In genomic region chr19:47253016-47253415, GRCh38 we compare ENCODE assay signal across 12 cellular contexts. TPM values are rescaled to one million over a fixed set of nuclear protein-coding genes. Genes with fewer than 3 reads are reported as not detected.
DNase-seq lines count a peak whose midpoint lies in the region; ATAC-seq, FAIRE-seq and TF ChIP-seq lines count a peak whose summit lies in the region.
"Not testable (repeated sequence)": the region's sequence is repeated elsewhere in the genome, so short reads cannot be mapped to it uniquely, and the experiment has no call there.
"Had no signal": no experiment of that assay in that cellular context is flagged by ENCODE, and none has a peak within 500 bp of the region (broad histone marks: within the 10 kb centered on the region; RNA-seq: fewer than 3 reads in every experiment).

No MANE protein-coding gene starts in this region.

- H4K20me1 ChIP-seq in PC-9 (ENCODE audit: insufficient read depth); K562 (replicated peaks; ENCODE audit: control insufficient read depth, insufficient read depth, low read length): not testable (repeated sequence)

- H2AK5ac ChIP-seq in mesenchymal stem cell (ENCODE audit: low read length, severe bottlenecking): peak overlapping the region; percentile 99

- H2AFZ ChIP-seq in ACC112 (ENCODE audit: low read length, unreplicated experiment); PC-9; K562 (ENCODE audit: low read depth, low read length); mesenchymal stem cell (ENCODE audit: low read depth, low read length): not testable (repeated sequence)

- H3K23ac ChIP-seq in mesenchymal stem cell (ENCODE audit: low read length in 2 of 2): not testable (repeated sequence)

- H3K18ac ChIP-seq in mesenchymal stem cell (ENCODE audit: low read depth in 1 of 2, low read length in 2 of 2): not testable (repeated sequence)

- not testable (repeated sequence) for ATAC-seq in K562

- not testable (repeated sequence) for H3K4me3 ChIP-seq in ACC112 (ENCODE audit: low read depth, low read length); PC-9; K562; mesenchymal stem cell (ENCODE audit: insufficient read depth in 1 of 2, low read depth in 1 of 2, low read length in 2 of 2); skeletal muscle satellite cell (ENCODE audit: low read length)

- not testable (repeated sequence) for H2BK120ac ChIP-seq in mesenchymal stem cell (ENCODE audit: low read depth, low read length)

- not testable (repeated sequence) for H3K9me2 ChIP-seq in PC-9 (ENCODE audit: insufficient read depth)

- not testable (repeated sequence) for H3K79me2 ChIP-seq in ACC112 (ENCODE audit: control insufficient read depth, insufficient read depth, low read length, unreplicated experiment)
- H3K79me2 ChIP-seq in PC-9 (ENCODE audit: low read depth) (peaks cover 17% of the 10 kb centered on the region), K562 (ENCODE audit: control insufficient read depth, insufficient read depth, low read length) (peaks cover 14% of the 10 kb centered on the region)

- intact Hi-C loops in PC-9 (cut with micrococcal nuclease; ENCODE audit: unreplicated experiment): loop anchor here (1.0 kb wide), 1 partner anchor 26 kb away; no protein-coding TSS in a partner anchor
- intact Hi-C loops in K562 (cut with micrococcal nuclease): not testable (repeated sequence)

- not testable (repeated sequence) for H3K79me1 ChIP-seq in mesenchymal stem cell (replicated peaks; ENCODE audit: low read length, poor library complexity, severe bottlenecking)

- not testable (repeated sequence) for H2BK15ac ChIP-seq in mesenchymal stem cell (ENCODE audit: low read depth, poor library complexity, severe bottlenecking)

- peak overlapping the region; percentile 88 for H2BK5ac ChIP-seq in mesenchymal stem cell (ENCODE audit: low read depth, low read length, poor library complexity, severe bottlenecking)

- not testable (repeated sequence) for H4K8ac ChIP-seq in mesenchymal stem cell (ENCODE audit: low read length)

- POLR2A ChIA-PET in PC-9 (lab: Charles Lee; ENCODE audit: unreplicated experiment) (interaction anchor here (0.6 to 0.7 kb wide), 2 partner anchors 20 to 104 kb away, joined by 3 read pairs; no protein-coding TSS in a partner anchor), K562 (lab: Yijun Ruan, JAX) (interaction anchor here (0.6 to 1.2 kb wide), 5 partner anchors 9 to 205 kb away, joined by 4 to 8 read pairs (median 5); partner anchors contain the start of gene INAFM1)

- H3K27ac ChIP-seq in ACC112 (ENCODE audit: low read depth, low read length): peak overlapping the region; percentile 3; the same call in 1 of the 2 replicates
- H3K27ac ChIP-seq in PC-9: peak overlapping the region; percentile 97
- H3K27ac ChIP-seq in K562 (ENCODE audit: extremely low read depth, low read depth, low read length): not testable (repeated sequence)
- peak overlapping the region; percentile 73 for H3K27ac ChIP-seq in epithelial cell of prostate
- peak overlapping the region; percentile 98 for H3K27ac ChIP-seq in mesenchymal stem cell (ENCODE audit: low read length, poor library complexity, severe bottlenecking)

- H3K9ac ChIP-seq in K562 (ENCODE audit: insufficient read depth in 1 of 2, low read depth in 2 of 2, low read length in 2 of 2) (peak overlapping the region in 1 of 2 experiments; percentile 24; a peak in 1 of 4 replicates), mesenchymal stem cell (ENCODE audit: low read length) (peak overlapping the region; percentile 49)
- H3K9ac ChIP-seq in skeletal muscle satellite cell (ENCODE audit: low read depth, low read length): not testable (repeated sequence)

- H3K9me1 ChIP-seq in K562 (ENCODE audit: control insufficient read depth, insufficient read depth, low read length): not testable (repeated sequence)

- peaks cover 32% of the 10 kb centered on the region for H3K4me1 Mint-ChIP-seq in HFFc6 (ENCODE audit: low read depth)
- peaks cover 28% of the 10 kb centered on the region for H3K4me1 Mint-ChIP-seq in osteocyte (ENCODE audit: unreplicated experiment)

- peak overlapping the region; percentile 60; the same call in 1 of the 2 replicates for H3K4me3 Mint-ChIP-seq in HFFc6
- H3K4me3 Mint-ChIP-seq in osteocyte (ENCODE audit: unreplicated experiment): not testable (repeated sequence)

- not testable (repeated sequence) for H3K4me1 ChIP-seq in ACC112 (ENCODE audit: control insufficient read depth, insufficient read depth, low read length, unreplicated experiment)
- H3K4me1 ChIP-seq in PC-9 (replicated peaks; ENCODE audit: insufficient read depth) (peaks cover 39% of the 10 kb centered on the region), K562 (replicated peaks in 1 of 2; ENCODE audit: control insufficient read depth in 2 of 2, insufficient read depth in 2 of 2, low read length in 2 of 2) (peaks cover 5 to 25% of the 10 kb centered on the region in 2 experiments; a peak in 4 of 5 replicates), mesenchymal stem cell (ENCODE audit: control insufficient read depth, insufficient read depth, low read depth, low read length) (peaks cover 23% of the 10 kb centered on the region), skeletal muscle satellite cell (ENCODE audit: control insufficient read depth, insufficient read depth, low read length) (peaks cover 16% of the 10 kb centered on the region)

- in situ Hi-C loops in K562 (cut with MboI): not testable (repeated sequence)

- H3K27me3 Mint-ChIP-seq in HFFc6 (ENCODE audit: insufficient read depth); osteocyte (ENCODE audit: unreplicated experiment): not testable (repeated sequence)

- CTCF ChIA-PET in PC-9 (lab: Charles Lee): interaction anchor here (0.6 to 1.1 kb wide), 4 partner anchors 9 to 488 kb away, joined by 3 to 18 read pairs (median 8); no protein-coding TSS in a partner anchor
- CTCF ChIA-PET in K562 (lab: Yijun Ruan, JAX; ENCODE audit: low intra/inter-chr PET ratio): not testable (repeated sequence)

- H3K36me3 Mint-ChIP-seq in HFFc6 (ENCODE audit: low read depth); osteocyte (ENCODE audit: unreplicated experiment): not testable (repeated sequence)

- not testable (repeated sequence) for H3K14ac ChIP-seq in mesenchymal stem cell (ENCODE audit: low read length in 2 of 2)

- not testable (repeated sequence) for TF ChIP-seq CTCF in HFFc6 (IDR thresholded peaks at IDR 0.05); PC-9 (conservative IDR thresholded peaks at IDR 0.05); K562 (IDR thresholded peaks at IDR 0.05 in 2 of 3, conservative IDR thresholded peaks at IDR 0.05 in 1 of 3; ENCODE audit: insufficient read depth in 2 of 3, low read depth in 1 of 3, low read length in 3 of 3); osteocyte (IDR thresholded peaks at IDR 0.05)

- DNase-seq in HFFc6; PC-9; K562 (ENCODE audit: extremely low read depth in 1 of 4, low spot score in 3 of 4); epithelial cell of prostate (ENCODE audit: low read depth, low spot score); mesenchymal stem cell; osteocyte (ENCODE audit: extremely low spot score, unreplicated experiment): not testable (repeated sequence)

- H4K91ac ChIP-seq in mesenchymal stem cell (ENCODE audit: low read length): not testable (repeated sequence)

- TF ChIP-seq RAD21 in K562 (CRISPR knock-in tag; conservative IDR thresholded peaks at IDR 0.05 in 1 of 2, IDR thresholded peaks at IDR 0.05 in 1 of 2): not testable (repeated sequence)

- not testable (repeated sequence) for TF ChIP-seq EP300 in K562 (IDR thresholded peaks at IDR 0.05; ENCODE audit: low read length)

- TF ChIP-seq POLR2A in K562 (conservative IDR thresholded peaks at IDR 0.05): not testable (repeated sequence)

- H2BK12ac ChIP-seq in mesenchymal stem cell (ENCODE audit: low read length in 2 of 2): not testable (repeated sequence)

- peaks cover 57% of the 10 kb centered on the region for H3F3A ChIP-seq in PC-9 (ENCODE audit: insufficient read depth, low read depth)

- BruUV-seq in PC-9 (replicated peaks; lab: Mats Ljungman, UMichigan); K562 (replicated peaks; lab: Mats Ljungman, UMichigan): not testable (repeated sequence)

- H3K4me2 ChIP-seq in PC-9 (peak overlapping the region; percentile 66), mesenchymal stem cell (ENCODE audit: low read length, poor library complexity, severe bottlenecking) (peak overlapping the region; percentile 33), skeletal muscle satellite cell (ENCODE audit: low read length) (peak overlapping the region; percentile 47)
- not testable (repeated sequence) for H3K4me2 ChIP-seq in K562 (ENCODE audit: insufficient read depth, low read length)

- not testable (repeated sequence) for H3K9me3 Mint-ChIP-seq in HFFc6; osteocyte (ENCODE audit: unreplicated experiment)

- WGBS in K562 (ENCODE audit: insufficient coverage, low coverage, missing lambda C conversion rate): 81% methylated on average over 8 of the region's 8 CpGs
- WGBS in mesenchymal stem cell: 82% methylated on average over 4 of the region's 8 CpGs

- not testable (repeated sequence) for H3K27me3 ChIP-seq in ACC112 (ENCODE audit: insufficient read depth, low read length); PC-9 (ENCODE audit: insufficient read depth, low read depth); K562 (ENCODE audit: control insufficient read depth in 2 of 2, insufficient read depth in 2 of 2, low read length in 2 of 2); mesenchymal stem cell (ENCODE audit: control insufficient read depth in 1 of 2, insufficient read depth in 1 of 2, low read length in 2 of 2); skeletal muscle satellite cell (ENCODE audit: control insufficient read depth, insufficient read depth, low read length)

- H3K27ac Mint-ChIP-seq in HFFc6 (peak overlapping the region; percentile 74), osteocyte (ENCODE audit: unreplicated experiment) (peak overlapping the region; percentile 17)

- H3K9me3 ChIP-seq in PC-9 (ENCODE audit: insufficient read depth, low read depth); K562 (replicated peaks; ENCODE audit: control insufficient read depth, insufficient read depth, low read depth, low read length); mesenchymal stem cell (ENCODE audit: control insufficient read depth, low read length); skeletal muscle satellite cell (replicated peaks; ENCODE audit: low read length): not testable (repeated sequence)

- not testable (repeated sequence) for H3K4ac ChIP-seq in mesenchymal stem cell (ENCODE audit: low read depth in 1 of 2, low read length in 2 of 2)

- H3K36me3 ChIP-seq in ACC112 (ENCODE audit: insufficient read depth, low read length); PC-9 (ENCODE audit: low read depth); K562 (ENCODE audit: control insufficient read depth, insufficient read depth, low read length); mesenchymal stem cell (ENCODE audit: control insufficient read depth in 1 of 2, insufficient read depth in 2 of 2, low read depth in 1 of 2, low read length in 2 of 2); skeletal muscle satellite cell (ENCODE audit: insufficient read depth, low read length): not testable (repeated sequence)

- not testable (repeated sequence) for FAIRE-seq in K562 (lab: Jason Lieb, UNC)

RNA-seq across cellular contexts. Expression of gene CCDC9, which starts 3.3 kb away (rescaled TPM):
- 10 to 100 TPM; 20.6 to 30.6 (median 23.8) TPM for total RNA-seq in HFFc6 (2021; fragmentation: NEBNext Ultra II Directional; extraction: Animal tissue kit (Norgen Biotek cat#: 25700))
- total RNA-seq in PC-9 (2021) (34.7 and 37.0 TPM in 2 replicates), K562 (2014; rRNA removed) (21.1 and 22.7 TPM in 2 replicates), K562 (2014; rRNA removed; fragmentation: Illumina TruSeq; extraction: Trizol) (5.5 and 6.5 TPM in 2 replicates), K562 (2015; rRNA removed; fragmentation: Illumina TruSeq; extraction: Trizol) (8.4 and 9.6 TPM in 2 replicates), K562 (2021) (29.3 and 38.6 TPM in 2 replicates), osteocyte (34.6 and 35.1 TPM in 2 replicates)
- 54.9 and 69.2 TPM in 2 replicates for total RNA-seq in K562 (2011; cell fraction: chromatin; rRNA removed; ENCODE audit: low replicate concordance)
- 24.3 and 34.5 TPM in 2 replicates for total RNA-seq in K562 (2011; cell fraction: nucleolus; rRNA removed)
- total RNA-seq in K562 (2011; cell fraction: nucleoplasm; rRNA removed): 42.7 and 46.5 TPM in 2 replicates
- polyA plus RNA-seq in K562 (2011; rRNA removed) (4.8 and 5.3 TPM in 2 replicates), K562 (2014; fragmentation: Illumina TruSeq; extraction: Trizol) (19.5 and 21.6 TPM in 2 replicates), K562 (2014; fragmentation: Nextera tagmentation; extraction: Ambion mirVana) (under 1 TPM; 0.23 to 0.57 TPM), K562 (2014; rRNA removed) (27.9 and 31.8 TPM in 2 replicates)
- polyA plus RNA-seq in K562 (2011; cell fraction: cytosol; rRNA removed): 4.1 and 6.6 TPM in 2 replicates
- 12.1 and 15.2 TPM in 2 replicates for polyA plus RNA-seq in K562 (2011; cell fraction: nucleus; rRNA removed)
- polyA plus RNA-seq in K562 (2012): 28.4 and 28.6 TPM in 2 replicates
- 4.5 and 7.2 TPM in 2 replicates for polyA minus RNA-seq in K562 (2011; rRNA and poly(A)+ RNA removed)
- 3.7 and 6.4 TPM in 2 replicates for polyA minus RNA-seq in K562 (2011; cell fraction: cytosol; rRNA and poly(A)+ RNA removed)
- polyA minus RNA-seq in K562 (2011; cell fraction: nucleus; rRNA and poly(A)+ RNA removed): 4.8 and 7.9 TPM in 2 replicates
- polyA plus RNA-seq in mesenchymal stem cell (2013, experiment 1 of 2): 16.8 TPM
- polyA plus RNA-seq in mesenchymal stem cell (2013, experiment 2 of 2): 18.0 TPM
- 6.1 and 7.6 TPM in 2 replicates for total RNA-seq in skeletal muscle satellite cell (2012; rRNA removed)

RNA-seq across cellular contexts. Expression of gene INAFM1, which starts 21.7 kb away (rescaled TPM):
- 10 to 100 TPM; 12.0 to 16.2 (median 14.0) TPM for total RNA-seq in HFFc6 (2021; fragmentation: NEBNext Ultra II Directional; extraction: Animal tissue kit (Norgen Biotek cat#: 25700))
- 13.5 and 21.3 TPM in 2 replicates for total RNA-seq in PC-9 (2021)
- 3.9 and 14.1 TPM in 2 replicates for total RNA-seq in K562 (2011; cell fraction: chromatin; rRNA removed; ENCODE audit: low replicate concordance)
- total RNA-seq in K562 (2011; cell fraction: nucleolus; rRNA removed): 15.3 and 23.8 TPM in 2 replicates
- total RNA-seq in K562 (2011; cell fraction: nucleoplasm; rRNA removed): 10.9 and 11.0 TPM in 2 replicates
- total RNA-seq in K562 (2014; rRNA removed): 11.3 and 15.0 TPM in 2 replicates
- total RNA-seq in K562 (2014; rRNA removed; fragmentation: Illumina TruSeq; extraction: Trizol): 0.95 and 1.2 TPM in 2 replicates
- 2.1 and 2.3 TPM in 2 replicates for total RNA-seq in K562 (2015; rRNA removed; fragmentation: Illumina TruSeq; extraction: Trizol)
- 26.6 and 30.9 TPM in 2 replicates for total RNA-seq in K562 (2021)
- polyA plus RNA-seq in K562 (2011; rRNA removed): 3.1 and 7.8 TPM in 2 replicates
- 7.5 and 28.4 TPM in 2 replicates for polyA plus RNA-seq in K562 (2011; cell fraction: cytosol; rRNA removed)
- polyA plus RNA-seq in K562 (2011; cell fraction: nucleus; rRNA removed): 10.8 and 17.8 TPM in 2 replicates
- 13.9 and 22.8 TPM in 2 replicates for polyA plus RNA-seq in K562 (2012)
- 4.6 and 8.8 TPM in 2 replicates for polyA plus RNA-seq in K562 (2014; fragmentation: Illumina TruSeq; extraction: Trizol)
- polyA plus RNA-seq in K562 (2014; fragmentation: Nextera tagmentation; extraction: Ambion mirVana): under 1 TPM; 0.71 to 0.87 TPM
- 21.8 and 27.1 TPM in 2 replicates for polyA plus RNA-seq in K562 (2014; rRNA removed)
- 0.28 and 0.45 TPM in 2 replicates for polyA minus RNA-seq in K562 (2011; rRNA and poly(A)+ RNA removed)
- polyA minus RNA-seq in K562 (2011; cell fraction: cytosol; rRNA and poly(A)+ RNA removed): 6.3 and 7.8 TPM in 2 replicates
- polyA minus RNA-seq in K562 (2011; cell fraction: nucleus; rRNA and poly(A)+ RNA removed): 3.9 and 5.7 TPM in 2 replicates
- 10.7 TPM for polyA plus RNA-seq in mesenchymal stem cell (2013, experiment 1 of 2)
- polyA plus RNA-seq in mesenchymal stem cell (2013, experiment 2 of 2): 11.4 TPM
- 16.7 and 17.4 TPM in 2 replicates for total RNA-seq in osteocyte
- 0.51 and 3.1 TPM in 2 replicates for total RNA-seq in skeletal muscle satellite cell (2012; rRNA removed)

RNA-seq across cellular contexts. Expression of gene BBC3, which starts 22.0 kb away (rescaled TPM):
- 10 to 100 TPM in 2 of 6 experiments, 1 to 10 TPM in 4; 8.6 to 10.9 (median 9.6) TPM for total RNA-seq in HFFc6 (2021; fragmentation: NEBNext Ultra II Directional; extraction: Animal tissue kit (Norgen Biotek cat#: 25700))
- total RNA-seq in PC-9 (2021): 18.3 and 18.8 TPM in 2 replicates
- total RNA-seq in K562 (2011; cell fraction: chromatin; rRNA removed; ENCODE audit: low replicate concordance): 13.0 and 34.2 TPM in 2 replicates
- 21.8 and 26.8 TPM in 2 replicates for total RNA-seq in K562 (2011; cell fraction: nucleolus; rRNA removed)
- total RNA-seq in K562 (2011; cell fraction: nucleoplasm; rRNA removed): 20.2 and 20.6 TPM in 2 replicates
- total RNA-seq in K562 (2014; rRNA removed): 25.2 and 26.9 TPM in 2 replicates
- 3.5 and 4.1 TPM in 2 replicates for total RNA-seq in K562 (2014; rRNA removed; fragmentation: Illumina TruSeq; extraction: Trizol)
- 5.3 and 5.4 TPM in 2 replicates for total RNA-seq in K562 (2015; rRNA removed; fragmentation: Illumina TruSeq; extraction: Trizol)
- 20.3 and 30.7 TPM in 2 replicates for total RNA-seq in K562 (2021)
- 4.8 and 4.9 TPM in 2 replicates for polyA plus RNA-seq in K562 (2011; rRNA removed)
- polyA plus RNA-seq in K562 (2011; cell fraction: cytosol; rRNA removed): 5.7 and 20.0 TPM in 2 replicates
- 8.9 and 16.4 TPM in 2 replicates for polyA plus RNA-seq in K562 (2011; cell fraction: nucleus; rRNA removed)
- polyA plus RNA-seq in K562 (2012): 8.9 and 29.3 TPM in 2 replicates
- polyA plus RNA-seq in K562 (2014; fragmentation: Illumina TruSeq; extraction: Trizol): 2.0 and 11.7 TPM in 2 replicates
- under 1 TPM; 0.15 to 0.32 TPM for polyA plus RNA-seq in K562 (2014; fragmentation: Nextera tagmentation; extraction: Ambion mirVana)
- 21.6 and 22.5 TPM in 2 replicates for polyA plus RNA-seq in K562 (2014; rRNA removed)
- polyA minus RNA-seq in K562 (2011; rRNA and poly(A)+ RNA removed): 1.6 and 2.1 TPM in 2 replicates
- 6.3 and 11.0 TPM in 2 replicates for polyA minus RNA-seq in K562 (2011; cell fraction: cytosol; rRNA and poly(A)+ RNA removed)
- 4.8 and 6.2 TPM in 2 replicates for polyA minus RNA-seq in K562 (2011; cell fraction: nucleus; rRNA and poly(A)+ RNA removed)
- 7.2 TPM for polyA plus RNA-seq in mesenchymal stem cell (2013, experiment 1 of 2)
- 7.0 TPM for polyA plus RNA-seq in mesenchymal stem cell (2013, experiment 2 of 2)
- total RNA-seq in osteocyte: 27.9 and 34.3 TPM in 2 replicates
- total RNA-seq in skeletal muscle satellite cell (2012; rRNA removed): 4.8 and 6.1 TPM in 2 replicates

RNA-seq across cellular contexts. Expression of gene C5AR1, which starts 56.6 kb away (rescaled TPM):
- total RNA-seq in HFFc6 (2021; fragmentation: NEBNext Ultra II Directional; extraction: Animal tissue kit (Norgen Biotek cat#: 25700)): under 1 TPM; 0.24 to 0.95 (median 0.35) TPM
- total RNA-seq in PC-9 (2021): 8.5 and 10.8 TPM in 2 replicates
- 3.1 and 4.0 TPM in 2 replicates for total RNA-seq in K562 (2011; cell fraction: chromatin; rRNA removed; ENCODE audit: low replicate concordance)
- total RNA-seq in K562 (2011; cell fraction: nucleolus; rRNA removed): 1.4 and 1.7 TPM in 2 replicates
- total RNA-seq in K562 (2011; cell fraction: nucleoplasm; rRNA removed): 1.1 and 2.1 TPM in 2 replicates
- total RNA-seq in K562 (2014; rRNA removed): not detected in 2 replicates
- not detected in 2 replicates for total RNA-seq in K562 (2014; rRNA removed; fragmentation: Illumina TruSeq; extraction: Trizol)
- 0.08 and 0.40 TPM in 2 replicates for total RNA-seq in K562 (2015; rRNA removed; fragmentation: Illumina TruSeq; extraction: Trizol)
- total RNA-seq in K562 (2021): 0.51 and 1.6 TPM in 2 replicates
- polyA plus RNA-seq in K562 (2011; rRNA removed): 0.11 and 0.46 TPM in 2 replicates
- polyA plus RNA-seq in K562 (2011; cell fraction: cytosol; rRNA removed): 0.10 and 0.12 TPM in 2 replicates
- polyA plus RNA-seq in K562 (2011; cell fraction: nucleus; rRNA removed): 1.8 and 3.6 TPM in 2 replicates
- 0.12 and 1.2 TPM in 2 replicates for polyA plus RNA-seq in K562 (2012)
- 0.06 and 0.17 TPM in 2 replicates for polyA plus RNA-seq in K562 (2014; fragmentation: Illumina TruSeq; extraction: Trizol)
- under 1 TPM; 0.17 TPM for polyA plus RNA-seq in K562 (2014; fragmentation: Nextera tagmentation; extraction: Ambion mirVana)
- 0.09 TPM in 1 of 2 replicates, not detected in the other for polyA plus RNA-seq in K562 (2014; rRNA removed)
- not detected in 2 replicates for polyA minus RNA-seq in K562 (2011; rRNA and poly(A)+ RNA removed)
- 3.0 TPM in 1 of 2 replicates, not detected in the other for polyA minus RNA-seq in K562 (2011; cell fraction: cytosol; rRNA and poly(A)+ RNA removed)
- polyA minus RNA-seq in K562 (2011; cell fraction: nucleus; rRNA and poly(A)+ RNA removed): 0.67 TPM in 1 of 2 replicates, not detected in the other
- 0.33 TPM for polyA plus RNA-seq in mesenchymal stem cell (2013, experiment 1 of 2)
- polyA plus RNA-seq in mesenchymal stem cell (2013, experiment 2 of 2): 0.33 TPM
- 0.48 and 0.65 TPM in 2 replicates for total RNA-seq in osteocyte
- total RNA-seq in skeletal muscle satellite cell (2012; rRNA removed): under 0.01 TPM in 1 of 2 replicates, not detected in the other
- total RNA-seq: A172, GM23338, LHCN-M2 had no signal
- polyA plus RNA-seq: CD8-positive, alpha-beta memory T cell had no signal
